In genomic region chr19:7903244-7904073, GRCh38 we compare ENCODE assay signal across 8 cellular contexts. TPM values are rescaled to one million over a fixed set of nuclear protein-coding genes. Genes with fewer than 3 reads are reported as not detected.
DNase-seq lines count a peak whose midpoint lies in the region; ATAC-seq and TF ChIP-seq lines count a peak whose summit lies in the region.

MAP2K7 (plus strand) TSS chr19:7903877; CDS start chr19:7903945, 68 bp downstream.

- no peaks in the 10 kb centered on the region for H3K36me3 ChIP-seq in colonic mucosa

- H3K4me3 ChIP-seq in colonic mucosa = peak within 1 kb of the TSS; percentile 95

- intact Hi-C loops in colonic mucosa (cut with DNase I) = no loop called here

- TF ChIP-seq CTCF in colonic mucosa (IDR thresholded peaks at IDR 0.05) = peak; percentile 37

- peak within 1 kb of the TSS; percentile 64 for H3K27ac ChIP-seq in colonic mucosa

- ATAC-seq in GM19324 (IDR thresholded peaks at IDR 0.05; ENCODE audit: low FRiP score, unreplicated experiment) (peak; percentile 91), HG03469 (IDR thresholded peaks at IDR 0.05; ENCODE audit: unreplicated experiment) (peak; percentile 76)

- DNase-seq in C1 segment of cervical spinal cord (lab: John Stamatoyannopoulos, UW) = peak; percentile 95 to 100 (median 99)
- DNase-seq in NCI-H526 (lab: John Stamatoyannopoulos, UW) = peak; percentile 92 to 98
- DNase-seq in activated CD4-positive, alpha-beta T cell treated with anti-CD3 and anti-CD28 coated beads for 48 hours = peak; percentile 100
- DNase-seq in colonic mucosa = peak; percentile 100
- peak; percentile 99 for DNase-seq in kidney tubule cell (ENCODE audit: low spot score)
- DNase-seq in stimulated activated CD4-positive, alpha-beta T cell treated with anti-CD3 and anti-CD28 coated beads, Interleukin-1b, Interleukin-23, amount 100 ng/mL, for 24 hours (ENCODE audit: low read depth in 4 of 4, low spot score in 1 of 4) = peak; percentile 100

- no peaks in the 10 kb centered on the region for H3K27me3 ChIP-seq in colonic mucosa

- no peaks in the 10 kb centered on the region for H3K9me3 ChIP-seq in colonic mucosa

- H3K9ac ChIP-seq in colonic mucosa (ENCODE audit: low read depth in 2 of 2, low read length in 2 of 2) = peak within 1 kb of the TSS; percentile 91

- H3K4me1 ChIP-seq in colonic mucosa = peaks cover 14% of the 10 kb centered on the region

RNA-seq across cellular contexts. Expression of gene MAP2K7, which starts in this region (rescaled TPM):
- total RNA-seq in colonic mucosa = 10 to 100 TPM; 26.3 to 38.3 TPM

Comparison
In these comparisons a context has a peak if more than half of its experiments do, and no peak if none do; other contexts are left out.
1. Peak in every context shown above with its lines: DNase-seq, ATAC-seq, H3K4me3 ChIP-seq and H3K27ac ChIP-seq.